ENCODE assay signal across 1 cellular context in the genomic region with DNA sequence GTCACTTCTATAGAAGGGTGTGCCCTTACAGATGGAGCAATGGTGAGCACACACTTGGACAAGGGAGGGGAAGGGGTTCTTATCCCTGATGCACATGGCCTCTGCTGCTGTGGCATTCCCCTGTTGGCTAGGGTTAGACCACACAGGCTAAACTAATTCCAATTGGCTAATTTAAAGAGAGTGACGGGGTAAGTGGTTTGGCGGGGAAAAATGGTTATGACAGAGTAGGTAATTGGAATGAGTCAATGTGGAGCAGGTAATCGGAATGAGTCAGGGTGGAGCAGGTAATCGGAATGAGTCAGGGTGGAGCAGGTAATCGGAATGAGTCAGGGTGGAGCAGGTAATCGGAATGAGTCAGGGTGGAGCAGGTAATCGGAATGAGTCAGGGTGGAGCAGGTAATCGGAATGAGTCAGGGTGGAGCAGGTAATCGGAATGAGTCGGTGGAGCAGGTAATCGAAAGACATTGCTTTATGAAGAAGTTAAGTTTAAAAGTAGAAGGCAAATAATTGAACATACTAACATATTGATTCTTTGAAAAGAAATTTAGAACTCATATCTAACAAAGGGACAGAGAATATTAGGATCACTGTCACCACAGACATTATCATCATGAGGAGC.
TF ChIP-seq lines count a peak whose summit lies in the region.

No MANE protein-coding gene starts in this region.

TF ChIP-seq in HEK293, 187 proteins besides CTCF, POLR2A, EP300 and RAD21:
- TF ChIP-seq ZNF223 (tag by site-specific recombination; IDR thresholded peaks at IDR 0.05): peak; percentile 76
